ENCODE assay signal across 1 cellular context in the genomic region with DNA sequence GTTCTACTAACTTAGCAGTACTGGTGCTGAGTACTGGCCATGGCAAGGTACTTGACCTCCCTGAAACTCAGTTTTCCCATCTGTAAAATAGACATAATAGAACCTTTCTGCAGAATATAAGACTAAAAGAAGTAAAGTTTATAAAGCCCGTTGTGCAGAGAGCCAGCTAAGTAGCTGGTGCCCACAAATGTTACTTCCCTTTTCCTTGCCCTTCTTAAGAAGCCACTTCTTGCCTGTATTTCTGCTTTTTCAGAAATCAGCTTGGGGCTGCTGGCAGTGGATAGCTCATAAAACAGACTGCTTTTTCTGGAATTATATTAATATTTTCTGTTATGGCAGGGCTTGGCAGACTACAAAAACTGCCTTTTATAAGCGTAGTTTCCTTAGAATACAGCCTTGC. TPM values are rescaled to one million over a fixed set of nuclear protein-coding genes. Genes with fewer than 3 reads are reported as not detected.
"Had no signal": no experiment of that assay in that cellular context is flagged by ENCODE, and none has a peak within 500 bp of the region (broad histone marks: within the 10 kb centered on the region; RNA-seq: fewer than 3 reads in every experiment).

No MANE protein-coding gene starts in this region.

RNA-seq across cellular contexts. Expression of a gene that starts 40.7 kb away (rescaled TPM):
- polyA plus RNA-seq: keratinocyte had no signal
